Comparison of ENCODE assay signal across 22 cellular contexts in genomic region chr3:8233938-8234337, GRCh38.
"Had no signal": no experiment of that assay in that cellular context is flagged by ENCODE, and none has a peak within 500 bp of the region (broad histone marks: within the 10 kb centered on the region; RNA-seq: fewer than 3 reads in every experiment).

No MANE protein-coding gene starts in this region.

- ATAC-seq: gastroesophageal sphincter; left colon; left ventricle myocardium superior; psoas muscle; right lobe of liver; stimulated activated effector memory CD8-positive, alpha-beta T cell treated with anti-CD3 and anti-CD28 coated beads, Interleukin-12 subunit alpha, Interleukin-12 subunit beta, amount 100 ng/mL, for 72 hours; stimulated activated naive CD8-positive, alpha-beta T cell treated with anti-CD3 and anti-CD28 coated beads, Interleukin-15, Interleukin-2, amounts not matched to agents 100 U/mL and 50 U/mL, for 24 hours had no signal

- H3K9me3 Mint-ChIP-seq: stimulated activated effector memory CD8-positive, alpha-beta T cell treated with anti-CD3 and anti-CD28 coated beads, Interleukin-12 subunit alpha, Interleukin-12 subunit beta, amount 100 ng/mL, for 72 hours; type B pancreatic cell had no signal

- H3K27me3 Mint-ChIP-seq: type B pancreatic cell had no signal

- H3K4me1 Mint-ChIP-seq: stimulated activated effector memory CD8-positive, alpha-beta T cell treated with anti-CD3 and anti-CD28 coated beads, Interleukin-12 subunit alpha, Interleukin-12 subunit beta, amount 100 ng/mL, for 72 hours had no signal

- DNase-seq: dermis blood vessel endothelial cell; esophagus squamous epithelium; foreskin fibroblast; glutamatergic neuron; kidney; left colon; left ventricle myocardium superior; mesenchymal stem cell; midbrain; psoas muscle; retina; right lobe of liver; stimulated activated CD4-positive, alpha-beta T cell treated with anti-CD3 and anti-CD28 coated beads, Interleukin-4, amount 100 ng/mL, for 1 hour; stimulated activated CD8-positive, alpha-beta memory T cell treated with anti-CD3 and anti-CD28 coated beads, Interleukin-4, amount 100 ng/mL, for 48 hours; stimulated activated naive CD8-positive, alpha-beta T cell treated with anti-CD3 and anti-CD28 coated beads, Interleukin-15, Interleukin-2, amounts not matched to agents 100 U/mL and 50 U/mL, for 24 hours; thyroid gland had no signal

- H3K4me3 Mint-ChIP-seq: stimulated activated effector memory CD8-positive, alpha-beta T cell treated with anti-CD3 and anti-CD28 coated beads, Interleukin-12 subunit alpha, Interleukin-12 subunit beta, amount 100 ng/mL, for 72 hours; type B pancreatic cell had no signal

- H3K36me3 ChIP-seq: esophagus squamous epithelium, gastroesophageal sphincter, neutrophil, right lobe of liver, suprapubic skin, thyroid gland had no signal

- H3K27ac Mint-ChIP-seq: stimulated activated effector memory CD8-positive, alpha-beta T cell treated with anti-CD3 and anti-CD28 coated beads, Interleukin-12 subunit alpha, Interleukin-12 subunit beta, amount 100 ng/mL, for 72 hours; type B pancreatic cell had no signal

- H3K36me3 Mint-ChIP-seq: stimulated activated effector memory CD8-positive, alpha-beta T cell treated with anti-CD3 and anti-CD28 coated beads, Interleukin-12 subunit alpha, Interleukin-12 subunit beta, amount 100 ng/mL, for 72 hours; type B pancreatic cell had no signal

- H3K27me3 ChIP-seq: esophagus squamous epithelium, gastroesophageal sphincter, neutrophil, right lobe of liver, suprapubic skin, thyroid gland had no signal

- H3K27ac ChIP-seq: esophagus squamous epithelium, gastroesophageal sphincter, neutrophil, psoas muscle, right lobe of liver, suprapubic skin, thyroid gland had no signal

- H3K4me1 ChIP-seq: suprapubic skin, thyroid gland had no signal

- H3K4me3 ChIP-seq: esophagus squamous epithelium, gastroesophageal sphincter, lung, psoas muscle, right lobe of liver, suprapubic skin, thyroid gland had no signal

- H3K9me3 ChIP-seq: esophagus squamous epithelium, gastroesophageal sphincter, neutrophil, psoas muscle, right lobe of liver, suprapubic skin, thyroid gland had no signal
